In genomic region chr1:198007011-198007410, GRCh38 we compare ENCODE assay signal across 24 cellular contexts.
DNase-seq lines count a peak whose midpoint lies in the region; ATAC-seq, FAIRE-seq and TF ChIP-seq lines count a peak whose summit lies in the region.
"Had no signal": no experiment of that assay in that cellular context is flagged by ENCODE, and none has a peak within 500 bp of the region (broad histone marks: within the 10 kb centered on the region; RNA-seq: fewer than 3 reads in every experiment).

No MANE protein-coding gene starts in this region.

- DNase-seq in SK-N-SH: no peak
- DNase-seq in A549 (ENCODE audit: low read depth in 1 of 2, low spot score in 1 of 2): no peak
- DNase-seq in GM23248: no peak
- DNase-seq in IMR-90: no peak
- no peak for DNase-seq in NCI-H748 (lab: John Stamatoyannopoulos, UW; ENCODE audit: unreplicated experiment)
- no peak for DNase-seq in activated gamma-delta T cell treated with Interleukin-2 at 50 U/mL for 16 hours
- DNase-seq: ACHN; BE2C; C1 segment of cervical spinal cord; CD4-positive, alpha-beta memory T cell; CD4-positive, CD25-positive, alpha-beta regulatory T cell; CD8-positive, alpha-beta memory T cell; COR-L47; DMS79; DND-41; EL; GDM1 had no signal

- no peak overlapping the region for H4K8ac ChIP-seq in IMR-90 (ENCODE audit: low read depth in 2 of 2, low read length in 2 of 2)

- no peak overlapping the region for H2BK20ac ChIP-seq in IMR-90 (ENCODE audit: low read depth, low read length)

- 100% methylated on average over 1 of the region's 1 CpG for WGBS in SK-N-SH (ENCODE audit: low lambda C conversion rate)
- WGBS in A549 (ENCODE audit: missing lambda C conversion rate): 92% methylated on average over 1 of the region's 1 CpG
- WGBS in GM23248 (ENCODE audit: low coverage in 1 of 2, low lambda C conversion rate in 2 of 2, missing lambda C conversion rate in 2 of 2), 2 experiments: 82 to 94% methylated on average over 1 of the region's 1 CpG
- no CpG with 5 or more reads among the region's 1 CpG for WGBS in IMR-90 (ENCODE audit: extremely low coverage in 2 of 2, insufficient read length in 1 of 2), 2 experiments

- intact Hi-C loops in IMR-90 (cut with micrococcal nuclease): no loop called here

- dilution Hi-C loops in IMR-90 (cut with HindIII; ENCODE audit: low sequenced_read_pairs, unreplicated experiment): no loop called here

- H3K79me1 ChIP-seq in IMR-90 (ENCODE audit: low read depth in 1 of 2, low read length in 2 of 2): no peaks in the 10 kb centered on the region

- H2AFZ ChIP-seq in SK-N-SH (ENCODE audit: low read depth) (no peak overlapping the region), GM23248 (0 out of 2 replicates have a peak overlapping the region, but pooled peaks have one; percentile 32), IMR-90 (replicated peaks; ENCODE audit: low read length, poor library complexity) (no peak overlapping the region)

- H3K18ac ChIP-seq in IMR-90 (ENCODE audit: low read depth, low read length): no peak overlapping the region

- no peak overlapping the region for H2AK9ac ChIP-seq in IMR-90 (replicated peaks; ENCODE audit: low read depth, low read length, poor library complexity)

- TF ChIP-seq CTCF in SK-N-SH (IDR thresholded peaks at IDR 0.05) (no peak), A549 (IDR thresholded peaks at IDR 0.05) (no peak), IMR-90 (conservative IDR thresholded peaks at IDR 0.05; ENCODE audit: low read depth, low read length) (no peak)

- TF ChIP-seq RAD21 in SK-N-SH (IDR thresholded peaks at IDR 0.05; ENCODE audit: low read length) (no peak), A549 (conservative IDR thresholded peaks at IDR 0.05 in 1 of 2, IDR thresholded peaks at IDR 0.05 in 1 of 2) (no peak), IMR-90 (IDR thresholded peaks at IDR 0.05; ENCODE audit: low read length) (no peak)

- H2BK5ac ChIP-seq in IMR-90 (ENCODE audit: low read depth, low read length, poor library complexity, severe bottlenecking): no peak overlapping the region

- no peak overlapping the region for H3K4ac ChIP-seq in IMR-90 (ENCODE audit: low read depth, low read length)

- H3K36me3 ChIP-seq in SK-N-SH (replicated peaks in 1 of 2; ENCODE audit: control insufficient read depth in 1 of 2, insufficient read depth in 2 of 2, low read length in 1 of 2) (no peaks in the 10 kb centered on the region), GM23248 (ENCODE audit: low read depth) (no peaks in the 10 kb centered on the region), IMR-90 (ENCODE audit: control insufficient read depth, insufficient read depth, low read length) (no peaks in the 10 kb centered on the region)
- H3K36me3 ChIP-seq: BE2C, BLaER1 had no signal

- peak; percentile 7 for FAIRE-seq in A549 (lab: Jason Lieb, UNC)
- FAIRE-seq: GM12878, GM12892, GM18507 had no signal

- H3K27me3 ChIP-seq in SK-N-SH (ENCODE audit: insufficient read depth): no peaks in the 10 kb centered on the region
- no peaks in the 10 kb centered on the region for H3K27me3 ChIP-seq in GM23248 (replicated peaks; ENCODE audit: insufficient read depth)
- no peaks in the 10 kb centered on the region for H3K27me3 ChIP-seq in IMR-90 (ENCODE audit: control insufficient read depth, insufficient read depth, low read length)
- H3K27me3 ChIP-seq: BE2C, BLaER1 had no signal

- H3K27ac ChIP-seq in SK-N-SH (ENCODE audit: low read depth in 2 of 2, low read length in 1 of 2) (peak overlapping the region; percentile 52 to 58; a peak in 3 of 4 replicates), A549 (no peak overlapping the region), GM23248 (no peak overlapping the region), IMR-90 (ENCODE audit: insufficient read depth, low read length) (no peak overlapping the region)
- H3K27ac ChIP-seq: 22Rv1, BLaER1 had no signal

- H3K9me1 ChIP-seq in IMR-90 (ENCODE audit: insufficient read depth, low read length): no peaks in the 10 kb centered on the region

- H3K79me2 ChIP-seq in SK-N-SH (ENCODE audit: insufficient read depth) (no peaks in the 10 kb centered on the region), GM23248 (ENCODE audit: insufficient read depth) (no peaks in the 10 kb centered on the region)

- no peak for TF ChIP-seq POLR2A in A549 (IDR thresholded peaks at IDR 0.05; ENCODE audit: low read length)
- TF ChIP-seq POLR2A in IMR-90 (IDR thresholded peaks at IDR 0.05; ENCODE audit: low read depth, low read length): no peak

- CTCF ChIA-PET in SK-N-SH (lab: Yijun Ruan, JAX) (no interaction called here), A549 (lab: Yijun Ruan, JAX) (no interaction called here), IMR-90 (lab: Yijun Ruan, JAX) (interaction anchor here (1.4 kb wide), 1 partner anchor 10 kb away, joined by 3 read pairs; no protein-coding TSS in a partner anchor)

- no peaks in the 10 kb centered on the region; a peak in 2 of 4 replicates for H3K4me1 ChIP-seq in SK-N-SH (ENCODE audit: control insufficient read depth in 1 of 2, insufficient read depth in 2 of 2, low read depth in 1 of 2, low read length in 1 of 2)
- H3K4me1 ChIP-seq in A549: 0 out of 3 replicates have a peak, but pooled peaks cover 4% of the 10 kb centered on the region
- H3K4me1 ChIP-seq in GM23248 (ENCODE audit: insufficient read depth): peaks cover 20% of the 10 kb centered on the region
- H3K4me1 ChIP-seq in IMR-90 (ENCODE audit: control insufficient read depth, insufficient read depth, low read length): no peaks in the 10 kb centered on the region
- H3K4me1 ChIP-seq: BE2C, BLaER1 had no signal

- H4K20me1 ChIP-seq in SK-N-SH (ENCODE audit: insufficient read depth) (no peaks in the 10 kb centered on the region), GM23248 (ENCODE audit: insufficient read depth) (no peaks in the 10 kb centered on the region), IMR-90 (ENCODE audit: insufficient read depth, low read length) (no peaks in the 10 kb centered on the region)
- H4K20me1 ChIP-seq: BLaER1 had no signal

- no peak overlapping the region for H2BK15ac ChIP-seq in IMR-90 (ENCODE audit: low read depth, low read length)

- no peak overlapping the region for H2BK120ac ChIP-seq in IMR-90 (ENCODE audit: low read depth, low read length)

- H3K4me2 ChIP-seq in SK-N-SH: no peak overlapping the region
- H3K4me2 ChIP-seq in A549: no peak overlapping the region
- no peak overlapping the region for H3K4me2 ChIP-seq in GM23248 (ENCODE audit: unreplicated experiment)
- H3K4me2 ChIP-seq in IMR-90 (ENCODE audit: low read depth, low read length): no peak overlapping the region
- H3K4me2 ChIP-seq: BLaER1 had no signal

- in situ Hi-C loops in GM23248 (cut with MboI): no loop called here
- in situ Hi-C loops in IMR-90 (cut with MboI; ENCODE audit: low sequenced_read_pairs): no loop called here

- H3F3A ChIP-seq in SK-N-SH (replicated peaks; ENCODE audit: insufficient read depth) (peaks cover 10% of the 10 kb centered on the region), GM23248 (ENCODE audit: insufficient read depth) (peaks cover 11% of the 10 kb centered on the region)

- H3K9me3 ChIP-seq in SK-N-SH: no peaks in the 10 kb centered on the region
- peaks cover 4% of the 10 kb centered on the region; the same call in 1 of the 3 replicates for H3K9me3 ChIP-seq in A549
- no peaks in the 10 kb centered on the region for H3K9me3 ChIP-seq in GM23248 (ENCODE audit: low read depth)
- H3K9me3 ChIP-seq in IMR-90 (ENCODE audit: control insufficient read depth, insufficient read depth, low read length): peaks cover 2% of the 10 kb centered on the region; the same call in 1 of the 2 replicates
- H3K9me3 ChIP-seq: BE2C had no signal

- H3K14ac ChIP-seq in IMR-90 (replicated peaks; ENCODE audit: low read depth, low read length): no peak overlapping the region

- H2AK5ac ChIP-seq in IMR-90 (ENCODE audit: low read depth, low read length): no peak overlapping the region

- H3K23ac ChIP-seq in IMR-90 (ENCODE audit: low read depth, low read length): no peak overlapping the region

- H3K4me3 ChIP-seq in SK-N-SH (ENCODE audit: low read depth in 2 of 2, low read length in 1 of 2) (no peak overlapping the region), A549 (no peak overlapping the region), GM23248 (no peak overlapping the region), IMR-90 (ENCODE audit: insufficient read depth, low read depth, low read length) (no peak overlapping the region)
- H3K4me3 ChIP-seq: BLaER1, GM12878 had no signal

- H3K56ac ChIP-seq in IMR-90 (ENCODE audit: extremely low read depth, insufficient read depth, low read length): no peak overlapping the region

- H4K91ac ChIP-seq in IMR-90 (ENCODE audit: insufficient read depth, low read depth, low read length): no peak overlapping the region

- H3K9me2 ChIP-seq in SK-N-SH (no peaks in the 10 kb centered on the region), GM23248 (ENCODE audit: insufficient read depth) (no peaks in the 10 kb centered on the region)

- POLR2A ChIA-PET in SK-N-SH (lab: Yijun Ruan, JAX) (no interaction called here), A549 (lab: Yijun Ruan, JAX) (no interaction called here), IMR-90 (lab: Charles Lee; ENCODE audit: unreplicated experiment) (no interaction called here)

- no TSS peak for BruUV-seq in IMR-90 (replicated peaks; lab: Mats Ljungman, UMichigan)

- no peak overlapping the region for H4K5ac ChIP-seq in IMR-90 (ENCODE audit: low read depth, low read length)

- no peak for ATAC-seq in SK-N-SH treated with all-trans-retinoic acid at 6 μM for 48 hours
- ATAC-seq in A549: no peak
- no peak for ATAC-seq in IMR-90 (ENCODE audit: low read depth)
- ATAC-seq in GM21576 (IDR thresholded peaks at IDR 0.05; ENCODE audit: unreplicated experiment): no peak
- ATAC-seq: GM12878 had no signal

- TF ChIP-seq EP300 in SK-N-SH (IDR thresholded peaks at IDR 0.05; ENCODE audit: borderline replicate concordance in 1 of 2, low read depth in 1 of 2, low read length in 1 of 2) (no peak), A549 (IDR thresholded peaks at IDR 0.05) (no peak)

- no peak overlapping the region for H3K9ac ChIP-seq in SK-N-SH
- no peak overlapping the region for H3K9ac ChIP-seq in GM23248
- H3K9ac ChIP-seq in IMR-90 (ENCODE audit: low read depth, low read length): no peak overlapping the region
- H3K9ac ChIP-seq: BLaER1 had no signal

TF ChIP-seq in SK-N-SH, 30 proteins besides CTCF, POLR2A, EP300 and RAD21 (continues in another document):
- no peak for TF ChIP-seq YY1 (IDR thresholded peaks at IDR 0.05; ENCODE audit: low read depth)
- no peak for TF ChIP-seq FOXJ3 (CRISPR knock-in tag; IDR thresholded peaks at IDR 0.05)
- no peak for TF ChIP-seq SIN3A (IDR thresholded peaks at IDR 0.05; ENCODE audit: borderline replicate concordance, low read depth, low read length)

TF ChIP-seq in A549, 52 proteins besides CTCF, POLR2A, EP300 and RAD21:
- TF ChIP-seq MYC (IDR thresholded peaks at IDR 0.05; ENCODE audit: borderline replicate concordance, low read length) (no peak), MAFK (IDR thresholded peaks at IDR 0.05; ENCODE audit: partially characterized antibody) (peak; percentile 68)

TF ChIP-seq in IMR-90, 13 proteins besides CTCF, POLR2A, EP300 and RAD21 (continues in another document):
- TF ChIP-seq MXI1 (IDR thresholded peaks at IDR 0.05; ENCODE audit: borderline replicate concordance, low read depth, low read length): no peak

Comparison
In these comparisons a context has a peak if more than half of its experiments do, and no peak if none do; other contexts are left out.
1. H3K27ac ChIP-seq: peak in SK-N-SH (2 of 2); none in A549 (0 of 2), GM23248 (single experiment) and IMR-90 (single experiment).